In the genomic region with DNA sequence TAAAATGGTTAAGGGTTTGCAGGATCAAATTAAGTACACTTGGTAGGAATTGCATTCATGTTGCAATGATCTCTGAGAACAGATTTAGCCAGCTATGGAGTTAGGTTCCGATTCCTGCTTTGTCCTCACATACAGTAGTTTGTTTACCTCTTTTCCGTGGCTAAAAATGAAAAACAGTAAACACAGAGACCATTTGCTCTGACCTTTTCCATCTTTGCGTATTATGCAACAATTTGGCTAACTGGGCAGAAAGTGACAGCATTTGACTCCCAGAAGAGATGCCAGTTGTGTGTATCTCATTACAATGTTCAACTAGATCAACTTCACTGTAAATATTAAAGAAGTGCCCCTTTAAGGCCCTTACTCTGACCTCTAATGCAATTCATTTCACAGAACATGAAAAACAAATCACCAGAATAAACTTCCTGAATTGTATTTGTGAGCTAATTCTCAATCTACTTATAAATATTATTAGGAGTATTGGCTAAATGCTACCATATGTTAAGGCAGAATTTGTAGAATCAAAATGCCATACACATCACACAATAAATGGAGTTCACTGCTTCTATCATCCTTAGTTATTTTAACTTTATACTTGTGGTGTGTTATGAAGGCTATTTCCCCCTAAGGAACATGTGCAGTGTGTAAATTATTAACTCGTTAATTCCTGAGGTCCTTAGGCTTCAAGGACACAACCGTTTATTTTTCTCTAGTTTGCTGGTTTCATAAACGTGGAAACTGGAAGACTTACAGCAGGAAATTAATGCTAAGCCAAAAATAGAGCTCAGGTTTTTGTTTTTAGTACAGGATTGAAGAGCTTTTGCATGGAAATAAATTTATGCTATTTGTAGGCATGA, we compare ENCODE assay signal across 22 cellular contexts.
DNase-seq lines count a peak whose midpoint lies in the region; ATAC-seq, FAIRE-seq and TF ChIP-seq lines count a peak whose summit lies in the region.
"Had no signal": no experiment of that assay in that cellular context is flagged by ENCODE, and none has a peak within 500 bp of the region (broad histone marks: within the 10 kb centered on the region; RNA-seq: fewer than 3 reads in every experiment).

No MANE protein-coding gene starts in this region.

- FAIRE-seq in endothelial cell of umbilical vein (lab: Jason Lieb, UNC): no peak

- no peaks in the 10 kb centered on the region for H4K20me1 ChIP-seq in endothelial cell of umbilical vein (replicated peaks; ENCODE audit: control insufficient read depth, extremely low read depth, insufficient read depth, low read length)

- CTCF ChIA-PET in endothelial cell of umbilical vein (lab: Charles Lee): interaction anchor here (0.8 kb wide), 1 partner anchor 376 kb away, joined by 3 read pairs; no protein-coding TSS in a partner anchor

- H3K4me1 ChIP-seq in endothelial cell of umbilical vein (ENCODE audit: control insufficient read depth, extremely low read depth, insufficient read depth, low read length): peaks cover 3% of the 10 kb centered on the region

- no peaks in the 10 kb centered on the region for H3K36me3 ChIP-seq in endothelial cell of umbilical vein (ENCODE audit: control insufficient read depth in 2 of 2, extremely low read depth in 1 of 2, insufficient read depth in 2 of 2, low read length in 2 of 2)
- H3K36me3 ChIP-seq: gastroesophageal sphincter, neutrophil, spleen had no signal

- no peaks in the 10 kb centered on the region for H3K36me3 Mint-ChIP-seq in nephron progenitor cell (ENCODE audit: low read depth)
- H3K36me3 Mint-ChIP-seq: immature natural killer cell; memory B cell; stimulated activated naive B cell treated with anti-CD40 and anti-IgM and Interleukin-4, amounts not matched to agents 10 μg/mL and 1 μg/mL and 100 μg/mL, for 72 hours had no signal

- peak; percentile 52 for DNase-seq in ACHN
- peak; percentile 44 for DNase-seq in LHCN-M2 (ENCODE audit: low read depth)
- DNase-seq in endothelial cell of umbilical vein (ENCODE audit: low read depth, low spot score): peak; percentile 24
- no peak for DNase-seq in nephron progenitor cell
- DNase-seq in stimulated activated naive CD4-positive, alpha-beta T cell treated with Interleukin-2 at 50 U/mL for 16 hours (lab: John Stamatoyannopoulos, UW): no peak
- DNase-seq in NCI-H748 treated with DMSO at 0.1 percent for 48 hours (lab: John Stamatoyannopoulos, UW): no peak
- DNase-seq in stimulated activated CD4-positive, alpha-beta T cell treated with anti-CD3 and anti-CD28 coated beads, Interleukin-2, amount 100 ng/mL, for 48 hours: no peak
- DNase-seq: activated CD4-positive, alpha-beta T cell treated with anti-CD3 and anti-CD28 coated beads for 36 hours; activated CD8-positive, alpha-beta memory T cell treated with anti-CD3 and anti-CD28 coated beads, Interleukin-2, amount 50 U/mL, for 48 hours; activated naive CD4-positive, alpha-beta T cell treated with anti-CD3 and anti-CD28 coated beads, Interleukin-2, amount 50 U/mL, for 16 hours; effector CD8-positive, alpha-beta T cell; GDM1; immature natural killer cell; KG1; NCI-H1092; spleen; stimulated activated naive B cell treated with anti-CD40 and anti-IgM and Interleukin-4, amounts not matched to agents 10 μg/mL and 1 μg/mL and 100 μg/mL, for 72 hours had no signal

- no peaks in the 10 kb centered on the region for H3K9me1 ChIP-seq in endothelial cell of umbilical vein (replicated peaks; ENCODE audit: control insufficient read depth, extremely low read depth, insufficient read depth, low read length)

- POLR2A ChIA-PET in endothelial cell of umbilical vein (lab: Charles Lee): interaction anchor here (0.6 to 1.3 kb wide), 3 partner anchors 9 to 167 kb away, joined by 4 to 9 read pairs (median 7); no protein-coding TSS in a partner anchor

- in situ Hi-C loops in ACHN (cut with HindIII; ENCODE audit: low pct_ligation_motif_present, low pct_unique_long_range_greater_than_20kb, low sequenced_read_pairs): no loop called here

- no peak overlapping the region for H3K4me3 Mint-ChIP-seq in nephron progenitor cell
- H3K4me3 Mint-ChIP-seq: activated CD4-positive, alpha-beta T cell treated with anti-CD3 and anti-CD28 coated beads for 36 hours; immature natural killer cell; memory B cell; stimulated activated naive B cell treated with anti-CD40 and anti-IgM and Interleukin-4, amounts not matched to agents 10 μg/mL and 1 μg/mL and 100 μg/mL, for 72 hours had no signal

- H3K4me1 Mint-ChIP-seq in nephron progenitor cell: peaks cover 76% of the 10 kb centered on the region
- H3K4me1 Mint-ChIP-seq: activated CD4-positive, alpha-beta T cell treated with anti-CD3 and anti-CD28 coated beads for 36 hours; immature natural killer cell; memory B cell; stimulated activated naive B cell treated with anti-CD40 and anti-IgM and Interleukin-4, amounts not matched to agents 10 μg/mL and 1 μg/mL and 100 μg/mL, for 72 hours had no signal

- no peak overlapping the region for H3K4me2 ChIP-seq in endothelial cell of umbilical vein (ENCODE audit: insufficient read depth, low read length)

- H2AFZ ChIP-seq in endothelial cell of umbilical vein (ENCODE audit: low read depth, low read length): peak overlapping the region; percentile 28

- H3K4me3 ChIP-seq in endothelial cell of umbilical vein (replicated peaks in 1 of 3; ENCODE audit: insufficient read depth in 1 of 3, low read depth in 1 of 3, low read length in 3 of 3): no peak overlapping the region
- H3K4me3 ChIP-seq: gastroesophageal sphincter, spleen had no signal

- H3K27me3 Mint-ChIP-seq in nephron progenitor cell (ENCODE audit: low read depth, poor library complexity): no peaks in the 10 kb centered on the region
- H3K27me3 Mint-ChIP-seq: memory B cell had no signal

- no peaks in the 10 kb centered on the region for H3K9me3 Mint-ChIP-seq in nephron progenitor cell
- H3K9me3 Mint-ChIP-seq: immature natural killer cell; memory B cell; stimulated activated naive B cell treated with anti-CD40 and anti-IgM and Interleukin-4, amounts not matched to agents 10 μg/mL and 1 μg/mL and 100 μg/mL, for 72 hours had no signal

- H3K9me3 ChIP-seq in endothelial cell of umbilical vein (replicated peaks; ENCODE audit: control insufficient read depth, insufficient read depth, low read length): no peaks in the 10 kb centered on the region
- H3K9me3 ChIP-seq: gastroesophageal sphincter, neutrophil, spleen had no signal

- TF ChIP-seq POLR2A in endothelial cell of umbilical vein (IDR thresholded peaks at IDR 0.05; ENCODE audit: low read depth, low read length): no peak

- no peak for ATAC-seq in GM21360 (IDR thresholded peaks at IDR 0.05; ENCODE audit: unreplicated experiment)
- ATAC-seq: activated CD4-positive, alpha-beta T cell treated with anti-CD3 and anti-CD28 coated beads for 36 hours; gastroesophageal sphincter; Right ventricle myocardium inferior; stimulated activated naive B cell treated with anti-CD40 and anti-IgM and Interleukin-4, amounts not matched to agents 10 μg/mL and 1 μg/mL and 100 μg/mL, for 72 hours had no signal

- no peak overlapping the region for H3K27ac ChIP-seq in endothelial cell of umbilical vein (ENCODE audit: insufficient read depth, low read depth, low read length)
- H3K27ac ChIP-seq: neutrophil had no signal

- BruUV-seq in endothelial cell of umbilical vein (replicated peaks; lab: Mats Ljungman, UMichigan): no TSS peak

- H3K9ac ChIP-seq in endothelial cell of umbilical vein (replicated peaks; ENCODE audit: extremely low read depth, insufficient read depth, low read length): no peak overlapping the region

- TF ChIP-seq CTCF in endothelial cell of umbilical vein (IDR thresholded peaks at IDR 0.05; ENCODE audit: extremely low read depth in 1 of 2, insufficient read depth in 1 of 2, low read depth in 1 of 2, low read length in 2 of 2) (no peak), nephron progenitor cell (IDR thresholded peaks at IDR 0.05) (no peak)

- no peaks in the 10 kb centered on the region for H3K27me3 ChIP-seq in endothelial cell of umbilical vein (ENCODE audit: control insufficient read depth in 2 of 2, insufficient read depth in 2 of 2, low read length in 2 of 2)
- H3K27me3 ChIP-seq: gastroesophageal sphincter, neutrophil, spleen had no signal

- peak overlapping the region; percentile 95 for H3K27ac Mint-ChIP-seq in nephron progenitor cell
- H3K27ac Mint-ChIP-seq: activated CD4-positive, alpha-beta T cell treated with anti-CD3 and anti-CD28 coated beads for 36 hours; memory B cell; stimulated activated naive B cell treated with anti-CD40 and anti-IgM and Interleukin-4, amounts not matched to agents 10 μg/mL and 1 μg/mL and 100 μg/mL, for 72 hours had no signal

- H3K79me2 ChIP-seq in endothelial cell of umbilical vein (ENCODE audit: control insufficient read depth, insufficient read depth, low read length): no peaks in the 10 kb centered on the region

- intact Hi-C loops in endothelial cell of umbilical vein (cut with micrococcal nuclease): no loop called here

- dilution Hi-C loops in endothelial cell of umbilical vein (cut with MboI; ENCODE audit: extremely low pct_ligation_motif_present, low sequenced_read_pairs): no loop called here

TF ChIP-seq in endothelial cell of umbilical vein, 7 proteins besides CTCF, POLR2A, EP300 and RAD21:
- TF ChIP-seq POLR2AphosphoS5 (IDR thresholded peaks at IDR 0.05; ENCODE audit: insufficient read depth, low read depth, low read length) (no peak), FOS (IDR thresholded peaks at IDR 0.05; ENCODE audit: borderline replicate concordance, insufficient read depth, low read length) (no peak), MAX (IDR thresholded peaks at IDR 0.05; ENCODE audit: insufficient read depth, insufficient read length) (no peak), EZH2 (IDR thresholded peaks at IDR 0.05; ENCODE audit: borderline replicate concordance, low read depth, low read length, severe bottlenecking) (no peak), JUN (IDR thresholded peaks at IDR 0.05; ENCODE audit: borderline replicate concordance, insufficient read depth, insufficient read length, low read depth) (no peak), GATA2 (IDR thresholded peaks at IDR 0.05; ENCODE audit: insufficient read depth, insufficient read length, low read depth, low read length) (no peak), MYC (IDR thresholded peaks at IDR 0.05; ENCODE audit: low read depth, low read length) (no peak)

Comparison
In these comparisons a context has a peak if more than half of its experiments do, and no peak if none do; other contexts are left out.
1. DNase-seq: peak in ACHN (single experiment), LHCN-M2 (single experiment) and endothelial cell of umbilical vein (single experiment); none in nephron progenitor cell (single experiment), stimulated activated naive CD4-positive, alpha-beta T cell treated with Interleukin-2 at 50 U/mL for 16 hours (single experiment), NCI-H748 treated with DMSO at 0.1 percent for 48 hours (single experiment) and stimulated activated CD4-positive, alpha-beta T cell treated with anti-CD3 and anti-CD28 coated beads, Interleukin-2, amount 100 ng/mL, for 48 hours (0 of 2).